24 cellular contexts compared by ENCODE assay signal in genomic region chr7:132272763-132273371, GRCh38.
"Had no signal": no experiment of that assay in that cellular context is flagged by ENCODE, and none has a peak within 500 bp of the region (broad histone marks: within the 10 kb centered on the region; RNA-seq: fewer than 3 reads in every experiment).

No MANE protein-coding gene starts in this region.

- H3K27me3 ChIP-seq: stomach, suprapubic skin, testis, thyroid gland, tibial artery, tibial nerve, transverse colon, upper lobe of left lung, upper lobe of right lung, uterus, vagina had no signal

- H3K4me3 ChIP-seq: stomach, suprapubic skin, testis, thoracic aorta, thyroid gland, tibial artery, tibial nerve, transverse colon, upper lobe of left lung, upper lobe of right lung, uterus, vagina had no signal

- H3K9me3 ChIP-seq: stomach, suprapubic skin, testis, thoracic aorta, thyroid gland, tibial artery, tibial nerve, transverse colon, upper lobe of left lung, upper lobe of right lung, uterus, vagina had no signal

- H3K27ac ChIP-seq: stomach, suprapubic skin, testis, thoracic aorta, thyroid gland, tibial artery, tibial nerve, transverse colon, upper lobe of left lung, upper lobe of right lung, uterus, vagina had no signal

- H3K36me3 ChIP-seq: stomach, suprapubic skin, thyroid gland, tibial artery, tibial nerve, transverse colon, upper lobe of left lung, upper lobe of right lung, uterus, vagina had no signal

- DNase-seq: stimulated activated CD4-positive, alpha-beta T cell treated with anti-CD3 and anti-CD28 coated beads, Interleukin-2, amount 100 ng/mL, for 48 hours; stimulated activated CD4-positive, alpha-beta T cell treated with anti-CD3 and anti-CD28 coated beads, Interleukin-4, amount 100 ng/mL, for 1 hour; stimulated activated CD4-positive, alpha-beta T cell treated with anti-CD3 and anti-CD28 coated beads, Interleukin-4, amount 100 ng/mL, for 24 hours; stimulated activated CD4-positive, alpha-beta T cell treated with anti-CD3 and anti-CD28 coated beads, Interleukin-4, amount 100 ng/mL, for 4 hours; stimulated activated CD8-positive, alpha-beta memory T cell treated with anti-CD3 and anti-CD28 coated beads, Interleukin-4, amount 100 ng/mL, for 48 hours; stimulated activated naive B cell treated with anti-CD40 and anti-IgM and Interleukin-4, amounts not matched to agents 10 μg/mL and 1 μg/mL and 100 μg/mL, for 72 hours; stimulated activated naive CD4-positive, alpha-beta T cell; stimulated activated naive CD4-positive, alpha-beta T cell treated with Interleukin-2 at 50 U/mL for 16 hours; stimulated activated naive CD8-positive, alpha-beta T cell treated with anti-CD3 and anti-CD28 coated beads, Interleukin-15, amount 100 ng/mL, for 72 hours; stimulated activated naive CD8-positive, alpha-beta T cell treated with anti-CD3 and anti-CD28 coated beads, Interleukin-15, Interleukin-2, amounts not matched to agents 100 U/mL and 50 U/mL, for 24 hours; stomach; substantia nigra; testis; thyroid gland; tibial artery; transverse colon; trophoblast cell; upper lobe of left lung; upper lobe of right lung; uterus had no signal
